Comparison of ENCODE assay signal across 9 cellular contexts in genomic region chr12:62468394-62468793, GRCh38. TPM values are rescaled to one million over a fixed set of nuclear protein-coding genes. Genes with fewer than 3 reads are reported as not detected.
DNase-seq lines count a peak whose midpoint lies in the region; TF ChIP-seq lines count a peak whose summit lies in the region.
"Had no signal": no experiment of that assay in that cellular context is flagged by ENCODE, and none has a peak within 500 bp of the region (broad histone marks: within the 10 kb centered on the region; RNA-seq: fewer than 3 reads in every experiment).

No MANE protein-coding gene starts in this region.

- TF ChIP-seq CTCF in esophagus squamous epithelium (IDR thresholded peaks at IDR 0.05) (no peak), endothelial cell (IDR thresholded peaks at IDR 0.05; ENCODE audit: unreplicated experiment) (no peak)

- H3K9me3 ChIP-seq in SJSA1 (replicated peaks) (no peaks in the 10 kb centered on the region; the same call in 1 of the 2 replicates), esophagus squamous epithelium (peaks cover 0 to 8% (median 0%) of the 10 kb centered on the region in 3 donors)

- no peaks in the 10 kb centered on the region for H3K27me3 Mint-ChIP-seq in activated CD4-positive, alpha-beta memory T cell treated with anti-CD3 and anti-CD28 coated beads, Interleukin-2, amount 10 ng/mL, durations not matched to agents 7 days and 5 days
- no peaks in the 10 kb centered on the region for H3K27me3 Mint-ChIP-seq in activated CD4-positive, alpha-beta memory T cell treated with anti-CD3 and anti-CD28 coated beads for 36 hours
- peaks cover 5% of the 10 kb centered on the region for H3K27me3 Mint-ChIP-seq in endothelial cell (ENCODE audit: unreplicated experiment)

- H3K27me3 ChIP-seq in SJSA1 (replicated peaks) (no peaks in the 10 kb centered on the region), esophagus squamous epithelium (no peaks in the 10 kb centered on the region)

- H3K9me3 Mint-ChIP-seq in activated CD4-positive, alpha-beta memory T cell treated with anti-CD3 and anti-CD28 coated beads, Interleukin-2, amount 10 ng/mL, durations not matched to agents 7 days and 5 days: peaks cover 6% of the 10 kb centered on the region
- H3K9me3 Mint-ChIP-seq in activated CD4-positive, alpha-beta memory T cell treated with anti-CD3 and anti-CD28 coated beads for 36 hours: peaks cover 5% of the 10 kb centered on the region
- no peaks in the 10 kb centered on the region for H3K9me3 Mint-ChIP-seq in endothelial cell (ENCODE audit: unreplicated experiment)

- no peak for TF ChIP-seq POLR2A in esophagus squamous epithelium (IDR thresholded peaks at IDR 0.05)

- H3K27ac ChIP-seq in SJSA1 (no peak overlapping the region), esophagus squamous epithelium (peak overlapping the region in 1 of 4 donors; percentile 98), skin epidermis (peak overlapping the region in 2 of 21 experiments; percentile 96 to 99)

- no peak overlapping the region for H3K27ac Mint-ChIP-seq in activated CD4-positive, alpha-beta memory T cell treated with anti-CD3 and anti-CD28 coated beads, Interleukin-2, amount 10 ng/mL, durations not matched to agents 7 days and 5 days
- no peak overlapping the region for H3K27ac Mint-ChIP-seq in activated CD4-positive, alpha-beta memory T cell treated with anti-CD3 and anti-CD28 coated beads for 36 hours
- no peak overlapping the region for H3K27ac Mint-ChIP-seq in endothelial cell (ENCODE audit: unreplicated experiment)

- DNase-seq in activated CD4-positive, alpha-beta memory T cell treated with anti-CD3 and anti-CD28 coated beads, Interleukin-2, amount 10 ng/mL, durations not matched to agents 7 days and 5 days: no peak
- no peak for DNase-seq in activated CD4-positive, alpha-beta memory T cell treated with anti-CD3 and anti-CD28 coated beads for 36 hours
- DNase-seq in SJSA1 (ENCODE audit: low read depth in 1 of 2, low spot score in 2 of 2): no peak
- no peak for DNase-seq in esophagus squamous epithelium (lab: John Stamatoyannopoulos, UW)
- no peak for DNase-seq in SKM-1 (lab: John Stamatoyannopoulos, UW; ENCODE audit: unreplicated experiment)
- DNase-seq in Ammon's horn (ENCODE audit: low spot score): no peak
- DNase-seq in endothelial cell (ENCODE audit: low spot score): no peak
- DNase-seq: small intestine had no signal

- intact Hi-C loops in activated CD4-positive, alpha-beta memory T cell treated with anti-CD3 and anti-CD28 coated beads for 36 hours (cut with micrococcal nuclease): loop anchor here (5.0 kb wide), 2 partner anchors 54 to 1934 kb away; partner anchors contain the start of gene XPOT
- intact Hi-C loops in esophagus squamous epithelium (cut with DNase I): no loop called here

- peaks cover 25% of the 10 kb centered on the region for H3K4me1 Mint-ChIP-seq in activated CD4-positive, alpha-beta memory T cell treated with anti-CD3 and anti-CD28 coated beads, Interleukin-2, amount 10 ng/mL, durations not matched to agents 7 days and 5 days
- peaks cover 24% of the 10 kb centered on the region for H3K4me1 Mint-ChIP-seq in activated CD4-positive, alpha-beta memory T cell treated with anti-CD3 and anti-CD28 coated beads for 36 hours (ENCODE audit: low read depth)
- peaks cover 9% of the 10 kb centered on the region for H3K4me1 Mint-ChIP-seq in endothelial cell (ENCODE audit: unreplicated experiment)

- H3K4me1 ChIP-seq in SJSA1 (replicated peaks) (no peaks in the 10 kb centered on the region), esophagus squamous epithelium (peaks cover 14 to 39% (median 19%) of the 10 kb centered on the region in 3 donors)

- H3K4me3 ChIP-seq in SJSA1 (0 out of 2 replicates have a peak overlapping the region, but pooled peaks have one; percentile 87), esophagus squamous epithelium (peak overlapping the region in 3 of 4 donors; percentile 83 to 94 (median 92)), skin epidermis (peak overlapping the region in 6 of 7 experiments; percentile 66 to 96 (median 80))

- POLR2A ChIA-PET in activated CD4-positive, alpha-beta memory T cell treated with anti-CD3 and anti-CD28 coated beads, Interleukin-2, amount 10 ng/mL, durations not matched to agents 7 days and 5 days (lab: Charles Lee): interaction anchor here (0.6 to 1.3 kb wide), 2 partner anchors 14 to 47 kb away, joined by 3 read pairs; no protein-coding TSS in a partner anchor
- POLR2A ChIA-PET in activated CD4-positive, alpha-beta memory T cell treated with anti-CD3 and anti-CD28 coated beads for 36 hours (lab: Charles Lee): no interaction called here

- peaks cover 12% of the 10 kb centered on the region for H3K36me3 Mint-ChIP-seq in activated CD4-positive, alpha-beta memory T cell treated with anti-CD3 and anti-CD28 coated beads, Interleukin-2, amount 10 ng/mL, durations not matched to agents 7 days and 5 days (ENCODE audit: low read depth)
- H3K36me3 Mint-ChIP-seq in activated CD4-positive, alpha-beta memory T cell treated with anti-CD3 and anti-CD28 coated beads for 36 hours: peaks cover 7% of the 10 kb centered on the region
- peaks cover 3% of the 10 kb centered on the region for H3K36me3 Mint-ChIP-seq in endothelial cell (ENCODE audit: low read depth, unreplicated experiment)

- CTCF ChIA-PET in activated CD4-positive, alpha-beta memory T cell treated with anti-CD3 and anti-CD28 coated beads, Interleukin-2, amount 10 ng/mL, durations not matched to agents 7 days and 5 days (lab: Charles Lee): interaction anchor here (0.7 kb wide), 1 partner anchor 181 kb away, joined by 3 read pairs; no protein-coding TSS in a partner anchor
- CTCF ChIA-PET in activated CD4-positive, alpha-beta memory T cell treated with anti-CD3 and anti-CD28 coated beads for 36 hours (lab: Charles Lee): interaction anchor here (4.5 kb wide), 1 partner anchor 32 kb away, joined by 34 read pairs; no protein-coding TSS in a partner anchor

- H3K4me3 Mint-ChIP-seq in activated CD4-positive, alpha-beta memory T cell treated with anti-CD3 and anti-CD28 coated beads, Interleukin-2, amount 10 ng/mL, durations not matched to agents 7 days and 5 days: peak overlapping the region; percentile 88
- no peak overlapping the region for H3K4me3 Mint-ChIP-seq in activated CD4-positive, alpha-beta memory T cell treated with anti-CD3 and anti-CD28 coated beads for 36 hours
- no peak overlapping the region for H3K4me3 Mint-ChIP-seq in endothelial cell (ENCODE audit: unreplicated experiment)

- WGBS in esophagus squamous epithelium, 2 donors: 67 to 75% methylated on average over 2 of the region's 2 CpGs

- H3K36me3 ChIP-seq in SJSA1 (peaks cover 18% of the 10 kb centered on the region), esophagus squamous epithelium (peaks cover 0 to 14% (median 0%) of the 10 kb centered on the region in 3 donors)

RNA-seq across cellular contexts. Expression of gene MON2, which starts 1.8 kb away (rescaled TPM):
- total RNA-seq in activated CD4-positive, alpha-beta memory T cell treated with anti-CD3 and anti-CD28 coated beads, Interleukin-2, amount 10 ng/mL, durations not matched to agents 7 days and 5 days: 10 to 100 TPM; 42.0 to 45.0 TPM
- total RNA-seq in activated CD4-positive, alpha-beta memory T cell treated with anti-CD3 and anti-CD28 coated beads for 36 hours: 10 to 100 TPM; 29.2 to 35.1 TPM
- 14.8 and 17.4 TPM in 2 replicates for total RNA-seq in SJSA1 (2014; rRNA removed; shearing (Covaris generic))
- total RNA-seq in esophagus squamous epithelium: 10 to 100 TPM; 29.6 to 61.4 (median 41.9) TPM
- total RNA-seq in endothelial cell (ENCODE audit: unreplicated experiment): 31.9 TPM
